Comparison of ENCODE assay signal across 20 cellular contexts in genomic region chr16:55280622-55281021, GRCh38. TPM values are rescaled to one million over a fixed set of nuclear protein-coding genes. Genes with fewer than 3 reads are reported as not detected.
"Had no signal": no experiment of that assay in that cellular context is flagged by ENCODE, and none has a peak within 500 bp of the region (broad histone marks: within the 10 kb centered on the region; RNA-seq: fewer than 3 reads in every experiment).

No MANE protein-coding gene starts in this region.

- H3K27me3 ChIP-seq: breast epithelium, ovary had no signal

- H3K4me1 Mint-ChIP-seq: activated CD4-positive, alpha-beta T cell treated with anti-CD3 and anti-CD28 coated beads for 36 hours; activated naive CD8-positive, alpha-beta T cell treated with anti-CD3 and anti-CD28 coated beads for 36 hours had no signal

- H3K4me1 ChIP-seq: breast epithelium had no signal

- H3K27ac ChIP-seq: breast epithelium, ovary, VCaP had no signal

- H3K36me3 ChIP-seq: breast epithelium, ovary had no signal

- H3K9me3 Mint-ChIP-seq: activated CD8-positive, alpha-beta T cell treated with anti-CD3 and anti-CD28 coated beads for 36 hours; activated naive CD8-positive, alpha-beta T cell treated with anti-CD3 and anti-CD28 coated beads for 36 hours; activated T-cell treated with anti-CD3 and anti-CD28 coated beads, Interleukin-2, amount 50 U/mL, for 72 hours; endodermal cell; nephron progenitor cell had no signal

- H3K27ac Mint-ChIP-seq: activated CD4-positive, alpha-beta T cell treated with anti-CD3 and anti-CD28 coated beads for 36 hours; activated CD8-positive, alpha-beta T cell treated with anti-CD3 and anti-CD28 coated beads for 36 hours; activated naive CD8-positive, alpha-beta T cell treated with anti-CD3 and anti-CD28 coated beads for 36 hours; activated T-cell treated with anti-CD3 and anti-CD28 coated beads, Interleukin-2, amount 50 U/mL, for 72 hours; endodermal cell; nephron progenitor cell; type B pancreatic cell had no signal

- H3K4me3 ChIP-seq: breast epithelium, ovary had no signal

- H3K9me3 ChIP-seq: breast epithelium, ovary had no signal

- H3K36me3 Mint-ChIP-seq: activated naive CD8-positive, alpha-beta T cell treated with anti-CD3 and anti-CD28 coated beads for 36 hours; type B pancreatic cell had no signal

- H3K4me3 Mint-ChIP-seq: activated CD4-positive, alpha-beta T cell treated with anti-CD3 and anti-CD28 coated beads for 36 hours; activated CD8-positive, alpha-beta T cell treated with anti-CD3 and anti-CD28 coated beads for 36 hours; activated naive CD8-positive, alpha-beta T cell treated with anti-CD3 and anti-CD28 coated beads for 36 hours; activated T-cell treated with anti-CD3 and anti-CD28 coated beads, Interleukin-2, amount 50 U/mL, for 72 hours; endodermal cell; nephron progenitor cell; type B pancreatic cell had no signal

- DNase-seq: activated CD4-positive, alpha-beta T cell treated with anti-CD3 and anti-CD28 coated beads for 36 hours; activated CD8-positive, alpha-beta memory T cell treated with anti-CD3 and anti-CD28 coated beads, Interleukin-2, amount 50 U/mL, for 4 hours; activated CD8-positive, alpha-beta T cell treated with anti-CD3 and anti-CD28 coated beads for 36 hours; activated gamma-delta T cell treated with Interleukin-2 at 50 U/mL for 16 hours; activated naive CD8-positive, alpha-beta T cell treated with anti-CD3 and anti-CD28 coated beads for 36 hours; activated T-cell treated with anti-CD3 and anti-CD28 coated beads, Interleukin-2, amount 50 U/mL, for 72 hours; dermis blood vessel endothelial cell; endodermal cell; erythroblast; head of caudate nucleus; nephron progenitor cell; ovary; stimulated activated CD4-positive, alpha-beta T cell treated with anti-CD3 and anti-CD28 coated beads, Interleukin-2, amount 100 ng/mL, for 48 hours; stimulated activated naive CD4-positive, alpha-beta T cell treated with Interleukin-2 at 50 U/mL for 16 hours; T1000 had no signal

RNA-seq across cellular contexts. Expression of gene IRX6, which starts 43.4 kb away (rescaled TPM):
- total RNA-seq: activated CD4-positive, alpha-beta T cell treated with anti-CD3 and anti-CD28 coated beads for 36 hours; activated CD8-positive, alpha-beta T cell treated with anti-CD3 and anti-CD28 coated beads for 36 hours; activated naive CD8-positive, alpha-beta T cell treated with anti-CD3 and anti-CD28 coated beads for 36 hours; activated T-cell treated with anti-CD3 and anti-CD28 coated beads, Interleukin-2, amount 50 U/mL, for 72 hours; dermis blood vessel endothelial cell; fibroblast of villous mesenchyme; left lobe of liver had no signal
